ENCODE assay signal across 22 cellular contexts in the genomic region with DNA sequence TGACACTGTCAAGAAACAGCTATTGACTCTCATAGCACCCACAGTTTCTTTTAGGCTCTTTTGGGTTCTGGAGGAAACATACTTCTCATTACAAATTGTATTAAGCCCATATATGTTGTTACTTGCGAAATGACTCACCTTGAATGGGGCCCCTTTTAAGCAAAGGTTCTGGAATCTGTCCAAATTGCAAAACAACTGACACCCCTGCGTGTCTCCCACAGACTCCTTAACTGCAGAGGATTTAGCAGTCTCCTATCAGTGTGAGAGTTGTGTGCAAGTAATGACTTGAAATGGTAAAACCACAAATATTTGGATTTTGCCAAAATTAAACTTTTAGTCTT.
"Had no signal": no experiment of that assay in that cellular context is flagged by ENCODE, and none has a peak within 500 bp of the region (broad histone marks: within the 10 kb centered on the region; RNA-seq: fewer than 3 reads in every experiment).

No MANE protein-coding gene starts in this region.

- H3K9me3 ChIP-seq: ovary, stomach, thoracic aorta had no signal

- H3K36me3 ChIP-seq: ovary, thoracic aorta had no signal

- H3K4me3 ChIP-seq: heart left ventricle, left ventricle myocardium inferior, ovary, stomach, thoracic aorta had no signal

- H3K4me1 ChIP-seq: left ventricle myocardium inferior, stomach had no signal

- DNase-seq: activated CD4-positive, alpha-beta memory T cell treated with anti-CD3 and anti-CD28 coated beads for 36 hours; activated CD4-positive, alpha-beta T cell treated with anti-CD3 and anti-CD28 coated beads for 1 hour; activated gamma-delta T cell treated with Interleukin-2 at 50 U/mL for 16 hours; activated naive CD8-positive, alpha-beta T cell treated with anti-CD3 and anti-CD28 coated beads for 36 hours; activated T-cell treated with anti-CD3 and anti-CD28 coated beads, Interleukin-2, amount 50 U/mL, for 48 hours; aorta; caudate nucleus; cortex of kidney; effector CD8-positive, alpha-beta T cell; foreskin fibroblast; heart left ventricle; islet precursor cell; left ventricle myocardium inferior; mesenchymal stem cell; nephron progenitor cell; ovary; stimulated activated CD4-positive, alpha-beta T cell treated with anti-CD3 and anti-CD28 coated beads, Interleukin-15, amount 100 ng/mL, for 24 hours; stimulated activated CD4-positive, alpha-beta T cell treated with anti-CD3 and anti-CD28 coated beads, Interleukin-4, amount 100 ng/mL, for 4 hours; stomach; T-cell; T1000 had no signal

- ATAC-seq: heart left ventricle, T-cell had no signal

- H3K27ac ChIP-seq: heart left ventricle, left ventricle myocardium inferior, ovary, stomach, thoracic aorta had no signal

- H3K27me3 ChIP-seq: heart left ventricle, stomach had no signal
